13 cellular contexts compared by ENCODE assay signal in genomic region chr18:67194886-67195285, GRCh38.
"Had no signal": no experiment of that assay in that cellular context is flagged by ENCODE, and none has a peak within 500 bp of the region (broad histone marks: within the 10 kb centered on the region; RNA-seq: fewer than 3 reads in every experiment).

No MANE protein-coding gene starts in this region.

- H3K9me3 ChIP-seq: gastrocnemius medialis, tibial artery, vagina had no signal

- H3K4me3 Mint-ChIP-seq: activated naive CD4-positive, alpha-beta T cell treated with anti-CD3 and anti-CD28 coated beads for 36 hours; mesothelial cell of epicardium; neural crest cell; stimulated activated effector memory CD8-positive, alpha-beta T cell treated with anti-CD3 and anti-CD28 coated beads, Interleukin-12 subunit alpha, Interleukin-12 subunit beta, amount 100 ng/mL, for 72 hours had no signal

- H3K79me2 ChIP-seq: hepatocyte had no signal

- H3K27ac Mint-ChIP-seq: activated naive CD4-positive, alpha-beta T cell treated with anti-CD3 and anti-CD28 coated beads for 36 hours; mesothelial cell of epicardium; stimulated activated effector memory CD8-positive, alpha-beta T cell treated with anti-CD3 and anti-CD28 coated beads, Interleukin-12 subunit alpha, Interleukin-12 subunit beta, amount 100 ng/mL, for 72 hours had no signal

- H3K36me3 ChIP-seq: gastrocnemius medialis, tibial artery, vagina had no signal

- ATAC-seq: gastrocnemius medialis; right cardiac atrium; stimulated activated effector memory CD8-positive, alpha-beta T cell treated with anti-CD3 and anti-CD28 coated beads, Interleukin-12 subunit alpha, Interleukin-12 subunit beta, amount 100 ng/mL, for 72 hours had no signal

- H3K4me1 Mint-ChIP-seq: mesothelial cell of epicardium; stimulated activated effector memory CD8-positive, alpha-beta T cell treated with anti-CD3 and anti-CD28 coated beads, Interleukin-12 subunit alpha, Interleukin-12 subunit beta, amount 100 ng/mL, for 72 hours had no signal

- H3K36me3 Mint-ChIP-seq: mesothelial cell of epicardium; stimulated activated effector memory CD8-positive, alpha-beta T cell treated with anti-CD3 and anti-CD28 coated beads, Interleukin-12 subunit alpha, Interleukin-12 subunit beta, amount 100 ng/mL, for 72 hours had no signal

- H3K4me2 ChIP-seq: hepatocyte had no signal

- H3K4me3 ChIP-seq: dorsolateral prefrontal cortex, gastrocnemius medialis, hepatocyte, tibial artery, vagina had no signal

- H3K27me3 ChIP-seq: gastrocnemius medialis, hepatocyte, tibial artery, vagina had no signal

- H3K4me1 ChIP-seq: gastrocnemius medialis, tibial artery, vagina had no signal

- H3K9me3 Mint-ChIP-seq: activated naive CD4-positive, alpha-beta T cell treated with anti-CD3 and anti-CD28 coated beads for 36 hours; mesothelial cell of epicardium; neural crest cell; stimulated activated effector memory CD8-positive, alpha-beta T cell treated with anti-CD3 and anti-CD28 coated beads, Interleukin-12 subunit alpha, Interleukin-12 subunit beta, amount 100 ng/mL, for 72 hours had no signal

- H3K27ac ChIP-seq: dorsolateral prefrontal cortex, gastrocnemius medialis, hepatocyte, tibial artery, vagina had no signal

- DNase-seq: activated CD4-positive, alpha-beta T cell treated with anti-CD3 and anti-CD28 coated beads for 1 hour; activated naive CD4-positive, alpha-beta T cell treated with anti-CD3 and anti-CD28 coated beads for 36 hours; dorsolateral prefrontal cortex; gastrocnemius medialis; posterior cingulate gyrus; right cardiac atrium; small intestine; tibial artery had no signal

- H2AFZ ChIP-seq: hepatocyte had no signal
